ENCODE assay signal across 17 cellular contexts in genomic region chr5:145996135-145996534, GRCh38.
"Had no signal": no experiment of that assay in that cellular context is flagged by ENCODE, and none has a peak within 500 bp of the region (broad histone marks: within the 10 kb centered on the region; RNA-seq: fewer than 3 reads in every experiment).

No MANE protein-coding gene starts in this region.

- H3K4me1 ChIP-seq: ascending aorta, right atrium auricular region had no signal

- ATAC-seq: activated naive CD8-positive, alpha-beta T cell treated with anti-CD3 and anti-CD28 coated beads, Interleukin-2, amount 50 U/mL, for 24 hours; left ventricle myocardium superior; natural killer cell treated with Interleukin-12 subunit alpha and Interleukin-12 subunit beta and Interleukin-15 and Interleukin-18, amount 100 ng/mL, for 72 hours; stimulated activated naive B cell treated with anti-CD40 and anti-IgM and Interleukin-4, amounts not matched to agents 10 μg/mL and 1 μg/mL and 100 μg/mL, for 72 hours had no signal

- H3K4me3 ChIP-seq: ascending aorta, breast epithelium, hepatocyte, right atrium auricular region, thyroid gland had no signal

- DNase-seq: activated CD4-positive, alpha-beta T cell treated with anti-CD3 and anti-CD28 coated beads for 1 hour; activated CD4-positive, alpha-beta T cell treated with anti-CD3 and anti-CD28 coated beads, Interleukin-2, amount 50 U/mL, for 48 hours; activated naive CD4-positive, alpha-beta T cell treated with anti-CD3 and anti-CD28 coated beads for 36 hours; activated naive CD8-positive, alpha-beta T cell treated with anti-CD3 and anti-CD28 coated beads, Interleukin-2, amount 50 U/mL, for 24 hours; kidney; left ventricle myocardium superior; mesenchymal stem cell; stimulated activated CD4-positive, alpha-beta T cell treated with anti-CD3 and anti-CD28 coated beads, Interleukin-2, amount 100 ng/mL, for 48 hours; stimulated activated naive B cell treated with anti-CD40 and anti-IgM and Interleukin-4, amounts not matched to agents 10 μg/mL and 1 μg/mL and 100 μg/mL, for 72 hours; T1000; thyroid gland had no signal

- H3K27ac ChIP-seq: ascending aorta, breast epithelium, hepatocyte, right atrium auricular region, thyroid gland, VCaP had no signal

- H3K4me2 ChIP-seq: hepatocyte had no signal

- H3K27me3 ChIP-seq: ascending aorta, breast epithelium, hepatocyte, right atrium auricular region, thyroid gland had no signal

- H3K36me3 ChIP-seq: ascending aorta, breast epithelium, right atrium auricular region, thyroid gland had no signal
